Comparison of ENCODE assay signal across 22 cellular contexts in the genomic region with DNA sequence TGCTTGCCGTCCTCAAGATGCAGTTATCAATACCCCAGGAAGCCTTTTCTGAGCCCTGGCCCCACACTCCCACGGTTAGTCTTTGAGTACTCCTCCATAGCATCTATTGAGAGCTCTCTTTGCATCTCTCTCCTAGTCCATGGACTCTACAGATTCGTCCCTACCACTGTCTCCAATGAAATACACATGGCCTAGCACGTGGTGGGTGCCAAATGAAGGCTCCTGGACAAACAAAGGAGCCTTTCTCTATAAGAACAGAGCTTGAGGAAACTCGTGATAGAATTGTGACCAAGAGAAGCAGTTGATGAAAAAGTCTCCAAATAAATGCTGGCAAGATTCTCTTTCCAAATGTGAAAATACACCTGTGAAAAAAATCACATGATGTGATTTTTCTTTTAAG.
"Had no signal": no experiment of that assay in that cellular context is flagged by ENCODE, and none has a peak within 500 bp of the region (broad histone marks: within the 10 kb centered on the region; RNA-seq: fewer than 3 reads in every experiment).

No MANE protein-coding gene starts in this region.

- H3K36me3 ChIP-seq: esophagus squamous epithelium, gastroesophageal sphincter, heart left ventricle, left lung, lower lobe of right lung had no signal

- FAIRE-seq: colon, endothelial cell of umbilical vein, frontal cortex, islet of Langerhans, keratinocyte had no signal

- ATAC-seq: gastroesophageal sphincter, heart left ventricle, left cardiac atrium, left lung, left ventricle myocardium superior, lower lobe of right lung, mucosa of descending colon had no signal

- H3K27ac ChIP-seq: coronary artery, dorsolateral prefrontal cortex, esophagus squamous epithelium, gastroesophageal sphincter, heart left ventricle, left lung, lower lobe of right lung had no signal

- H3K9me3 ChIP-seq: esophagus squamous epithelium, gastroesophageal sphincter, heart left ventricle, left lung, lower lobe of right lung had no signal

- H3K4me3 ChIP-seq: coronary artery, dorsolateral prefrontal cortex, esophagus squamous epithelium, gastroesophageal sphincter, heart left ventricle, left lung, lower lobe of right lung, mucosa of descending colon had no signal

- DNase-seq: dermis blood vessel endothelial cell; dorsolateral prefrontal cortex; effector CD4-positive, alpha-beta T cell; effector memory CD4-positive, alpha-beta T cell; esophagus squamous epithelium; foreskin fibroblast; heart left ventricle; hippocampal formation; left cardiac atrium; left ventricle myocardium superior; lower lobe of right lung; mesenchymal stem cell; mucosa of descending colon; naive B cell had no signal

- H3K4me1 ChIP-seq: esophagus squamous epithelium, gastroesophageal sphincter, heart left ventricle, left lung, lower lobe of right lung had no signal

- H3K27me3 ChIP-seq: dorsolateral prefrontal cortex, esophagus squamous epithelium, gastroesophageal sphincter, left lung had no signal
